8 cellular contexts compared by ENCODE assay signal in the genomic region with DNA sequence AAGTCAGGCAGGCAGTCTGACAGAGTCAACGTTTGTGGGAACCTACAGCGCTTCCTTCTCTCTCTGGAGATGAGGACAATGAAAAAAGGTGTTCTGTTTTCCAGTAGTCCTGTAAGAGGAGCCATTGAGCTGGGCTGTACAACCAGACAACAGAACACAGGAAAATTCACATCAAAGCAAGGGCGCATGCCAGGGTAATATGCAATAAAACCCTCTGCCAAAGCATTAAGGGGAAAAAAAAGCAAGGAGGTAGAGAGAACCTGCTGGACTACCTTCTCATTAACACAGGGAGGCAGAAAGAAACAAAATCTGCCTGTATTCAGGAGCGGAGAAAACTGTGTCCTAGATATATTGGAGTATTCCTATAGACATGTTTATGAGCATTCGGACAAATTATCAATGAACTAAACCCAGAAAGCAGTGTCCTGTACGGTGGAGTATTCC. TPM values are rescaled to one million over a fixed set of nuclear protein-coding genes. Genes with fewer than 3 reads are reported as not detected.
A peak's percentile ranks its signal among the peaks of the same experiment; 100 is the strongest.
DNase-seq lines count a peak whose midpoint lies in the region; ATAC-seq, FAIRE-seq and TF ChIP-seq lines count a peak whose summit lies in the region.

No MANE protein-coding gene starts in this region.

- H3K4me3 Mint-ChIP-seq in activated T-cell treated with anti-CD3 and anti-CD28 coated beads, Interleukin-2, amount 50 U/mL, for 72 hours = peak overlapping the region; percentile 65 to 90
- peak overlapping the region; percentile 91 for H3K4me3 Mint-ChIP-seq in chondrocyte (ENCODE audit: unreplicated experiment)

- H3K27ac ChIP-seq in left lung = peak overlapping the region; percentile 84 to 93

- ATAC-seq in activated T-cell treated with anti-CD3 and anti-CD28 coated beads, Interleukin-2, amount 50 U/mL, for 72 hours (replicated peaks in 1 of 2) = no peak
- peak; percentile 76 for ATAC-seq in left lung
- no peak for ATAC-seq in GM18861 (IDR thresholded peaks at IDR 0.05; ENCODE audit: unreplicated experiment)

- H3K4me1 ChIP-seq in left lung = peaks cover 14 to 89% of the 10 kb centered on the region in 2 donors

- H3K36me3 ChIP-seq in left lung = peaks cover 0 to 5% of the 10 kb centered on the region in 2 donors

- peaks cover 0 to 1% of the 10 kb centered on the region in 2 donors for H3K36me3 Mint-ChIP-seq in activated T-cell treated with anti-CD3 and anti-CD28 coated beads, Interleukin-2, amount 50 U/mL, for 72 hours (ENCODE audit: insufficient read depth in 2 of 2)
- H3K36me3 Mint-ChIP-seq in chondrocyte (ENCODE audit: low read depth) = peaks cover 4% of the 10 kb centered on the region

- H3K27ac Mint-ChIP-seq in activated T-cell treated with anti-CD3 and anti-CD28 coated beads, Interleukin-2, amount 50 U/mL, for 72 hours = peak overlapping the region; percentile 2
- H3K27ac Mint-ChIP-seq in chondrocyte (ENCODE audit: unreplicated experiment) = no peak overlapping the region

- H3K4me1 Mint-ChIP-seq in activated T-cell treated with anti-CD3 and anti-CD28 coated beads, Interleukin-2, amount 50 U/mL, for 72 hours (ENCODE audit: low read depth) = peaks cover 43% of the 10 kb centered on the region
- H3K4me1 Mint-ChIP-seq in chondrocyte (ENCODE audit: low read depth) = peaks cover 34% of the 10 kb centered on the region

- H3K27me3 ChIP-seq in left lung = no peaks in the 10 kb centered on the region

- H3K27me3 Mint-ChIP-seq in activated T-cell treated with anti-CD3 and anti-CD28 coated beads, Interleukin-2, amount 50 U/mL, for 72 hours (ENCODE audit: low read depth) = no peaks in the 10 kb centered on the region
- no peaks in the 10 kb centered on the region for H3K27me3 Mint-ChIP-seq in chondrocyte (ENCODE audit: low read depth)

- H3K4me3 ChIP-seq in left lung = peak overlapping the region; percentile 75 to 92

- FAIRE-seq in RCC 7860 (lab: Jason Lieb, UNC) = peak; percentile 17

- no peaks in the 10 kb centered on the region for H3K9me3 Mint-ChIP-seq in activated T-cell treated with anti-CD3 and anti-CD28 coated beads, Interleukin-2, amount 50 U/mL, for 72 hours
- H3K9me3 Mint-ChIP-seq in chondrocyte (ENCODE audit: low read depth) = no peaks in the 10 kb centered on the region

- intact Hi-C loops in left lung (cut with DNase I) = loop anchor here in 1 of 2 donors (2.0 to 10.0 kb wide), 2 partner anchors 71 to 129 kb away; partner anchors contain the start of gene PANK2

- TF ChIP-seq CTCF in chondrocyte (IDR thresholded peaks at IDR 0.05) (peak; percentile 79), left lung (IDR thresholded peaks at IDR 0.05) (peak; percentile 18 to 36)

- H3K9me3 ChIP-seq in left lung = no peaks in the 10 kb centered on the region

- DNase-seq in activated T-cell treated with anti-CD3 and anti-CD28 coated beads, Interleukin-2, amount 50 U/mL, for 72 hours = no peak
- DNase-seq in activated T-cell treated with anti-CD3 and anti-CD28 coated beads for 4 hours = no peak
- DNase-seq in LoVo (ENCODE audit: low spot score) = peak; percentile 86
- peak; percentile 62 for DNase-seq in RCC 7860 (ENCODE audit: low spot score)
- no peak for DNase-seq in chondrocyte (ENCODE audit: low spot score)
- no peak for DNase-seq in left lung
- DNase-seq in superior temporal gyrus (ENCODE audit: extremely low spot score) = peak; percentile 78

RNA-seq across cellular contexts. Expression of gene RNF24, which starts 1.3 kb away (rescaled TPM):
- total RNA-seq in activated T-cell treated with anti-CD3 and anti-CD28 coated beads, Interleukin-2, amount 50 U/mL, for 72 hours = 10 to 100 TPM; 13.4 to 16.4 TPM
- total RNA-seq in chondrocyte = 13.3 to 22.4 TPM (median 18.9 TPM) in 3 replicates
- total RNA-seq in left lung = 10 to 100 TPM; 27.4 to 46.2 TPM

Comparison
In these comparisons a context has a peak if more than half of its experiments do, and no peak if none do; other contexts are left out.
1. DNase-seq: peak in LoVo (single experiment), RCC 7860 (single experiment) and superior temporal gyrus (single experiment); none in activated T-cell treated with anti-CD3 and anti-CD28 coated beads, Interleukin-2, amount 50 U/mL, for 72 hours (0 of 2), activated T-cell treated with anti-CD3 and anti-CD28 coated beads for 4 hours (single experiment), chondrocyte (single experiment) and left lung (0 of 2).